Comparison of ENCODE assay signal across 1 cellular context in the genomic region with DNA sequence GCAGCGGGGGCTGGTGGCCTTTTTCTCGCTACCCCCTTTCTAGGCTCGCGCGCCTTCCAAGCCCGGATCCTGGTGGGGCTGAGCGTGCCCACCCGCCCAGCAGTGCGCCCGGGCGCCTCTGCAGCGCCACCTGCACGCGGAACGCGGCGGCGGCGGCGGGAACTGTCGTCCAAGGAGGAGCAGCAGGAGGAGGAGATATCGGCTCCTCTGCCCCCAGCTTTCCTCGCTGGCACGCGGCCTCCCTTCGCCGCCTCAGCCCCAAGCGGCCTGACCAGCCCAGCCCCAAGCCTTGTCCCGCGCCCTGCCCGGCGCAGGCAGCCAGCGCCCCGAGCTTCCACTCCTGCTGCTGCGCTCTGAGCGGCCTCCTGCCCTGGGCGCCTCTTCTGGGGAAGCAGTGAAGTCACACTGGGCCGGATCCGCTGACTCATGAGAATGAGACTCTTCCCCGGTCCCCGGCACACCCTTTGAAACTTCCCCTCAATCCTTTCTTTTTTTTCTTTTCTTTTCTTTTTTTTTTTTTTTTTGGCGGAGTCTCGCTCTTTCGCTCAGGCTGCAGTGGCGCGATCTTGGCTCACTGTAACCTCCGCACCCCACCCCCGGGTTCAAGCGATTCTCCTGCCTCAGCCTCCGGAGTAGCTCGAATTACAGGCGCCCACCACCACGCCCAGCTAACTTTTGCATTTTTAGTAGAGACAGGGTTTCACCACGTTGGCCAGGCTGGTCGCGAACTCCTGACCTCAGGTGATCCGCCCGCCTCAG.
TF ChIP-seq lines count a peak whose summit lies in the region.

No MANE protein-coding gene starts in this region.

TF ChIP-seq in H1, 55 proteins besides CTCF, POLR2A, EP300 and RAD21:
- TF ChIP-seq GTF2F1 (IDR thresholded peaks at IDR 0.05; ENCODE audit: borderline replicate concordance, low read depth, low read length) (no peak), SRF (IDR thresholded peaks at IDR 0.05; ENCODE audit: low read depth, low read length) (no peak), BACH1 (IDR thresholded peaks at IDR 0.05; ENCODE audit: low read length) (0 out of 2 replicates have a peak, but pooled peaks have one; percentile 21), KDM1A (IDR thresholded peaks at IDR 0.05; ENCODE audit: borderline replicate concordance, low read length) (no peak), JUN (IDR thresholded peaks at IDR 0.05; ENCODE audit: low read depth, low read length) (no peak), SP1 (IDR thresholded peaks at IDR 0.05; ENCODE audit: low read depth, low read length) (no peak), MAFK (IDR thresholded peaks at IDR 0.05; ENCODE audit: low read depth, low read length) (peak; percentile 58; the same call in 1 of the 2 replicates), SUZ12 (IDR thresholded peaks at IDR 0.05; ENCODE audit: low read length) (no peak), POLR2AphosphoS5 (IDR thresholded peaks at IDR 0.05; ENCODE audit: low read depth, low read length) (no peak), EZH2 (IDR thresholded peaks at IDR 0.05; ENCODE audit: low read depth, low read length, severe bottlenecking) (no peak), TBP (IDR thresholded peaks at IDR 0.05; ENCODE audit: low read depth, low read length) (peak; percentile 28; the same call in 1 of the 2 replicates), HDAC6 (IDR thresholded peaks at IDR 0.05; ENCODE audit: low read depth, low read length) (no peak), RFX5 (IDR thresholded peaks at IDR 0.05; ENCODE audit: borderline replicate concordance, low read depth, low read length) (no peak), SAP30 (IDR thresholded peaks at IDR 0.05; ENCODE audit: insufficient read depth, insufficient replicate concordance, low read length) (no peak), SIX5 (IDR thresholded peaks at IDR 0.05; ENCODE audit: low read depth, low read length) (no peak), CREB1 (IDR thresholded peaks at IDR 0.05) (no peak), NRF1 (IDR thresholded peaks at IDR 0.05; ENCODE audit: low read depth, low read length) (no peak), TAF7 (optimal IDR thresholded peaks at IDR 0.05; ENCODE audit: borderline replicate concordance, low read depth, low read length) (no peak), NANOG (IDR thresholded peaks at IDR 0.05; ENCODE audit: insufficient read depth, low read depth, low read length, poor library complexity, severe bottlenecking) (no peak), TEAD4 (IDR thresholded peaks at IDR 0.05; ENCODE audit: low read depth, low read length) (no peak), MAX (IDR thresholded peaks at IDR 0.05) (peak; percentile 91), BCL11A (IDR thresholded peaks at IDR 0.05; ENCODE audit: low read depth in 2 of 2, low read length in 2 of 2) (no peak), CBX8 (IDR thresholded peaks at IDR 0.05; ENCODE audit: borderline replicate concordance, low read depth, low read length) (no peak), CBX5 (IDR thresholded peaks at IDR 0.05; ENCODE audit: low read depth, low read length) (no peak), ATF3 (IDR thresholded peaks at IDR 0.05; ENCODE audit: insufficient read depth, low read depth, low read length) (no peak), ZNF274 (IDR thresholded peaks at IDR 0.05; ENCODE audit: borderline replicate concordance, extremely low read depth, low read length) (no peak), BRCA1 (IDR thresholded peaks at IDR 0.05; ENCODE audit: low read depth, low read length) (no peak), JUND (IDR thresholded peaks at IDR 0.05; ENCODE audit: low read length) (no peak), HDAC2 (IDR thresholded peaks at IDR 0.05; ENCODE audit: borderline replicate concordance in 1 of 2, low read depth in 2 of 2, low read length in 2 of 2) (peak in 1 of 2 experiments; percentile 51; a peak in 1 of 4 replicates), ASH2L (IDR thresholded peaks at IDR 0.05; ENCODE audit: low read length) (peak; percentile 34), RBBP5 (IDR thresholded peaks at IDR 0.05; ENCODE audit: borderline replicate concordance, low read depth, low read length) (no peak), KDM4A (IDR thresholded peaks at IDR 0.05; ENCODE audit: low read depth, low read length, severe bottlenecking) (peak; percentile 40), TAF1 (IDR thresholded peaks at IDR 0.05; ENCODE audit: low read depth, low read length) (no peak), EGR1 (IDR thresholded peaks at IDR 0.05; ENCODE audit: borderline replicate concordance, low read depth, low read length) (no peak), CHD2 (IDR thresholded peaks at IDR 0.05; ENCODE audit: low read length) (no peak), PHF8 (conservative IDR thresholded peaks at IDR 0.05; ENCODE audit: low read depth, low read length) (no peak), FOSL1 (IDR thresholded peaks at IDR 0.05; ENCODE audit: insufficient read depth, low read depth, low read length) (no peak)
- TF ChIP-seq, protein P1, sequence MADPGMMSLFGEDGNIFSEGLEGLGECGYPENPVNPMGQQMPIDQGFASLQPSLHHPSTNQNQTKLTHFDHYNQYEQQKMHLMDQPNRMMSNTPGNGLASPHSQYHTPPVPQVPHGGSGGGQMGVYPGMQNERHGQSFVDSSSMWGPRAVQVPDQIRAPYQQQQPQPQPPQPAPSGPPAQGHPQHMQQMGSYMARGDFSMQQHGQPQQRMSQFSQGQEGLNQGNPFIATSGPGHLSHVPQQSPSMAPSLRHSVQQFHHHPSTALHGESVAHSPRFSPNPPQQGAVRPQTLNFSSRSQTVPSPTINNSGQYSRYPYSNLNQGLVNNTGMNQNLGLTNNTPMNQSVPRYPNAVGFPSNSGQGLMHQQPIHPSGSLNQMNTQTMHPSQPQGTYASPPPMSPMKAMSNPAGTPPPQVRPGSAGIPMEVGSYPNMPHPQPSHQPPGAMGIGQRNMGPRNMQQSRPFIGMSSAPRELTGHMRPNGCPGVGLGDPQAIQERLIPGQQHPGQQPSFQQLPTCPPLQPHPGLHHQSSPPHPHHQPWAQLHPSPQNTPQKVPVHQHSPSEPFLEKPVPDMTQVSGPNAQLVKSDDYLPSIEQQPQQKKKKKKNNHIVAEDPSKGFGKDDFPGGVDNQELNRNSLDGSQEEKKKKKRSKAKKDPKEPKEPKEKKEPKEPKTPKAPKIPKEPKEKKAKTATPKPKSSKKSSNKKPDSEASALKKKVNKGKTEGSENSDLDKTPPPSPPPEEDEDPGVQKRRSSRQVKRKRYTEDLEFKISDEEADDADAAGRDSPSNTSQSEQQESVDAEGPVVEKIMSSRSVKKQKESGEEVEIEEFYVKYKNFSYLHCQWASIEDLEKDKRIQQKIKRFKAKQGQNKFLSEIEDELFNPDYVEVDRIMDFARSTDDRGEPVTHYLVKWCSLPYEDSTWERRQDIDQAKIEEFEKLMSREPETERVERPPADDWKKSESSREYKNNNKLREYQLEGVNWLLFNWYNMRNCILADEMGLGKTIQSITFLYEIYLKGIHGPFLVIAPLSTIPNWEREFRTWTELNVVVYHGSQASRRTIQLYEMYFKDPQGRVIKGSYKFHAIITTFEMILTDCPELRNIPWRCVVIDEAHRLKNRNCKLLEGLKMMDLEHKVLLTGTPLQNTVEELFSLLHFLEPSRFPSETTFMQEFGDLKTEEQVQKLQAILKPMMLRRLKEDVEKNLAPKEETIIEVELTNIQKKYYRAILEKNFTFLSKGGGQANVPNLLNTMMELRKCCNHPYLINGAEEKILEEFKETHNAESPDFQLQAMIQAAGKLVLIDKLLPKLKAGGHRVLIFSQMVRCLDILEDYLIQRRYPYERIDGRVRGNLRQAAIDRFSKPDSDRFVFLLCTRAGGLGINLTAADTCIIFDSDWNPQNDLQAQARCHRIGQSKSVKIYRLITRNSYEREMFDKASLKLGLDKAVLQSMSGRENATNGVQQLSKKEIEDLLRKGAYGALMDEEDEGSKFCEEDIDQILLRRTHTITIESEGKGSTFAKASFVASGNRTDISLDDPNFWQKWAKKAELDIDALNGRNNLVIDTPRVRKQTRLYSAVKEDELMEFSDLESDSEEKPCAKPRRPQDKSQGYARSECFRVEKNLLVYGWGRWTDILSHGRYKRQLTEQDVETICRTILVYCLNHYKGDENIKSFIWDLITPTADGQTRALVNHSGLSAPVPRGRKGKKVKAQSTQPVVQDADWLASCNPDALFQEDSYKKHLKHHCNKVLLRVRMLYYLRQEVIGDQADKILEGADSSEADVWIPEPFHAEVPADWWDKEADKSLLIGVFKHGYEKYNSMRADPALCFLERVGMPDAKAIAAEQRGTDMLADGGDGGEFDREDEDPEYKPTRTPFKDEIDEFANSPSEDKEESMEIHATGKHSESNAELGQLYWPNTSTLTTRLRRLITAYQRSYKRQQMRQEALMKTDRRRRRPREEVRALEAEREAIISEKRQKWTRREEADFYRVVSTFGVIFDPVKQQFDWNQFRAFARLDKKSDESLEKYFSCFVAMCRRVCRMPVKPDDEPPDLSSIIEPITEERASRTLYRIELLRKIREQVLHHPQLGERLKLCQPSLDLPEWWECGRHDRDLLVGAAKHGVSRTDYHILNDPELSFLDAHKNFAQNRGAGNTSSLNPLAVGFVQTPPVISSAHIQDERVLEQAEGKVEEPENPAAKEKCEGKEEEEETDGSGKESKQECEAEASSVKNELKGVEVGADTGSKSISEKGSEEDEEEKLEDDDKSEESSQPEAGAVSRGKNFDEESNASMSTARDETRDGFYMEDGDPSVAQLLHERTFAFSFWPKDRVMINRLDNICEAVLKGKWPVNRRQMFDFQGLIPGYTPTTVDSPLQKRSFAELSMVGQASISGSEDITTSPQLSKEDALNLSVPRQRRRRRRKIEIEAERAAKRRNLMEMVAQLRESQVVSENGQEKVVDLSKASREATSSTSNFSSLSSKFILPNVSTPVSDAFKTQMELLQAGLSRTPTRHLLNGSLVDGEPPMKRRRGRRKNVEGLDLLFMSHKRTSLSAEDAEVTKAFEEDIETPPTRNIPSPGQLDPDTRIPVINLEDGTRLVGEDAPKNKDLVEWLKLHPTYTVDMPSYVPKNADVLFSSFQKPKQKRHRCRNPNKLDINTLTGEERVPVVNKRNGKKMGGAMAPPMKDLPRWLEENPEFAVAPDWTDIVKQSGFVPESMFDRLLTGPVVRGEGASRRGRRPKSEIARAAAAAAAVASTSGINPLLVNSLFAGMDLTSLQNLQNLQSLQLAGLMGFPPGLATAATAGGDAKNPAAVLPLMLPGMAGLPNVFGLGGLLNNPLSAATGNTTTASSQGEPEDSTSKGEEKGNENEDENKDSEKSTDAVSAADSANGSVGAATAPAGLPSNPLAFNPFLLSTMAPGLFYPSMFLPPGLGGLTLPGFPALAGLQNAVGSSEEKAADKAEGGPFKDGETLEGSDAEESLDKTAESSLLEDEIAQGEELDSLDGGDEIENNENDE (IDR thresholded peaks at IDR 0.05; ENCODE audit: insufficient replicate concordance, low read length), result no peak
- TF ChIP-seq, protein P2, sequence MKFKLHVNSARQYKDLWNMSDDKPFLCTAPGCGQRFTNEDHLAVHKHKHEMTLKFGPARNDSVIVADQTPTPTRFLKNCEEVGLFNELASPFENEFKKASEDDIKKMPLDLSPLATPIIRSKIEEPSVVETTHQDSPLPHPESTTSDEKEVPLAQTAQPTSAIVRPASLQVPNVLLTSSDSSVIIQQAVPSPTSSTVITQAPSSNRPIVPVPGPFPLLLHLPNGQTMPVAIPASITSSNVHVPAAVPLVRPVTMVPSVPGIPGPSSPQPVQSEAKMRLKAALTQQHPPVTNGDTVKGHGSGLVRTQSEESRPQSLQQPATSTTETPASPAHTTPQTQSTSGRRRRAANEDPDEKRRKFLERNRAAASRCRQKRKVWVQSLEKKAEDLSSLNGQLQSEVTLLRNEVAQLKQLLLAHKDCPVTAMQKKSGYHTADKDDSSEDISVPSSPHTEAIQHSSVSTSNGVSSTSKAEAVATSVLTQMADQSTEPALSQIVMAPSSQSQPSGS (IDR thresholded peaks at IDR 0.05; ENCODE audit: low read length), result no peak
- TF ChIP-seq, protein P3, sequence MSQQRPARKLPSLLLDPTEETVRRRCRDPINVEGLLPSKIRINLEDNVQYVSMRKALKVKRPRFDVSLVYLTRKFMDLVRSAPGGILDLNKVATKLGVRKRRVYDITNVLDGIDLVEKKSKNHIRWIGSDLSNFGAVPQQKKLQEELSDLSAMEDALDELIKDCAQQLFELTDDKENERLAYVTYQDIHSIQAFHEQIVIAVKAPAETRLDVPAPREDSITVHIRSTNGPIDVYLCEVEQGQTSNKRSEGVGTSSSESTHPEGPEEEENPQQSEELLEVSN (IDR thresholded peaks at IDR 0.05), result peak; percentile 95
- TF ChIP-seq, protein P4, sequence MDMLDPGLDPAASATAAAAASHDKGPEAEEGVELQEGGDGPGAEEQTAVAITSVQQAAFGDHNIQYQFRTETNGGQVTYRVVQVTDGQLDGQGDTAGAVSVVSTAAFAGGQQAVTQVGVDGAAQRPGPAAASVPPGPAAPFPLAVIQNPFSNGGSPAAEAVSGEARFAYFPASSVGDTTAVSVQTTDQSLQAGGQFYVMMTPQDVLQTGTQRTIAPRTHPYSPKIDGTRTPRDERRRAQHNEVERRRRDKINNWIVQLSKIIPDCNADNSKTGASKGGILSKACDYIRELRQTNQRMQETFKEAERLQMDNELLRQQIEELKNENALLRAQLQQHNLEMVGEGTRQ (IDR thresholded peaks at IDR 0.05; ENCODE audit: low read length), result no peak
